26 cellular contexts compared by ENCODE assay signal in genomic region chr5:54772232-54773168, GRCh38.
A peak's percentile ranks its signal among the peaks of the same experiment; 100 is the strongest.
DNase-seq lines count a peak whose midpoint lies in the region; ATAC-seq and TF ChIP-seq lines count a peak whose summit lies in the region.
"Had no signal": no experiment of that assay in that cellular context is flagged by ENCODE, and none has a peak within 500 bp of the region (broad histone marks: within the 10 kb centered on the region; RNA-seq: fewer than 3 reads in every experiment).

No MANE protein-coding gene starts in this region.

- H3K27me3 ChIP-seq in PC-3 (ENCODE audit: low read length): no peaks in the 10 kb centered on the region
- H3K27me3 ChIP-seq in naive thymus-derived CD4-positive, alpha-beta T cell (ENCODE audit: control insufficient read depth in 2 of 2, insufficient read depth in 2 of 2, low read length in 2 of 2): no peaks in the 10 kb centered on the region
- H3K27me3 ChIP-seq: hepatocyte, tibial nerve had no signal

- POLR2A ChIA-PET in PC-3 (lab: Charles Lee; ENCODE audit: unreplicated experiment): no interaction called here
- POLR2A ChIA-PET in naive thymus-derived CD4-positive, alpha-beta T cell (lab: Charles Lee): interaction anchor here (2.1 kb wide), 1 partner anchor 11 kb away, joined by 11 read pairs; no protein-coding TSS in a partner anchor

- peak; percentile 39 for ATAC-seq in GM18858 (IDR thresholded peaks at IDR 0.05; ENCODE audit: unreplicated experiment)
- ATAC-seq in HG02870 (IDR thresholded peaks at IDR 0.05; ENCODE audit: unreplicated experiment): peak; percentile 66
- no peak for ATAC-seq in PC-3
- peak; percentile 66 for ATAC-seq in naive thymus-derived CD4-positive, alpha-beta T cell
- no peak for ATAC-seq in HG03439 (IDR thresholded peaks at IDR 0.05; ENCODE audit: unreplicated experiment)
- no peak for ATAC-seq in HG03354 (IDR thresholded peaks at IDR 0.05; ENCODE audit: poor library complexity, severe bottlenecking, unreplicated experiment)
- no peak for ATAC-seq in HG03159 (IDR thresholded peaks at IDR 0.05; ENCODE audit: unreplicated experiment)
- ATAC-seq: activated CD8-positive, alpha-beta T cell treated with anti-CD3 and anti-CD28 coated beads for 36 hours; Panc1 had no signal

- peaks cover 0 to 9% (median 0%) of the 10 kb centered on the region in 7 donors for H3K4me1 Mint-ChIP-seq in naive thymus-derived CD4-positive, alpha-beta T cell

- no peak overlapping the region for H3K9ac ChIP-seq in PC-3 (ENCODE audit: low read length)

- no peaks in the 10 kb centered on the region for H3F3A ChIP-seq in PC-3 (ENCODE audit: low read length, unreplicated experiment)

- CTCF ChIA-PET in PC-3 (lab: Charles Lee): no interaction called here
- CTCF ChIA-PET in naive thymus-derived CD4-positive, alpha-beta T cell (lab: Charles Lee): no interaction called here

- no peaks in the 10 kb centered on the region for H3K36me3 ChIP-seq in PC-3 (ENCODE audit: low read depth, low read length)
- H3K36me3 ChIP-seq in naive thymus-derived CD4-positive, alpha-beta T cell (ENCODE audit: control insufficient read depth in 2 of 3, insufficient read depth in 3 of 3, low read length in 3 of 3): no peaks in the 10 kb centered on the region
- H3K36me3 ChIP-seq: left ventricle myocardium inferior, tibial nerve had no signal

- TF ChIP-seq CTCF in PC-3 (conservative IDR thresholded peaks at IDR 0.05; ENCODE audit: low read depth, low read length): no peak

- no peak overlapping the region for H3K27ac Mint-ChIP-seq in naive thymus-derived CD4-positive, alpha-beta T cell
- H3K27ac Mint-ChIP-seq: activated CD8-positive, alpha-beta T cell treated with anti-CD3 and anti-CD28 coated beads for 36 hours; stimulated activated naive CD8-positive, alpha-beta T cell treated with anti-CD3 and anti-CD28 coated beads, Interleukin-15, Interleukin-2, amounts not matched to agents 100 ng/mL and 50 ng/mL, for 24 hours; T-helper 2 cell treated with Interferon-gamma antibody and Interleukin-4, amounts not matched to agents 5 μg/mL and 100 μg/mL, for 36 hours had no signal

- no peak overlapping the region for H3K4me3 Mint-ChIP-seq in naive thymus-derived CD4-positive, alpha-beta T cell
- H3K4me3 Mint-ChIP-seq: activated CD8-positive, alpha-beta T cell treated with anti-CD3 and anti-CD28 coated beads for 36 hours; stimulated activated naive CD8-positive, alpha-beta T cell treated with anti-CD3 and anti-CD28 coated beads, Interleukin-15, Interleukin-2, amounts not matched to agents 100 ng/mL and 50 ng/mL, for 24 hours; T-helper 2 cell treated with Interferon-gamma antibody and Interleukin-4, amounts not matched to agents 5 μg/mL and 100 μg/mL, for 36 hours had no signal

- peaks cover 0 to 6% (median 0%) of the 10 kb centered on the region in 5 donors for H3K36me3 Mint-ChIP-seq in naive thymus-derived CD4-positive, alpha-beta T cell

- DNase-seq in PC-3 (peak; percentile 3), NCI-H1092 (lab: John Stamatoyannopoulos, UW) (no peak)
- DNase-seq in naive thymus-derived CD4-positive, alpha-beta T cell: no peak
- DNase-seq: activated CD8-positive, alpha-beta T cell treated with anti-CD3 and anti-CD28 coated beads for 36 hours; activated naive CD4-positive, alpha-beta T cell; activated T-cell treated with anti-CD3 and anti-CD28 coated beads, Interleukin-2, amount 50 U/mL, for 1 hour; amygdala; central memory CD4-positive, alpha-beta T cell; DMS79; erythroblast; foreskin melanocyte; left ventricle myocardium inferior; NCI-H748 treated with DMSO at 0.1 percent for 48 hours; stimulated activated CD4-positive, alpha-beta T cell treated with anti-CD3 and anti-CD28 coated beads, Interleukin-2, amount 100 ng/mL, for 48 hours had no signal

- no peak overlapping the region for H3K4me3 ChIP-seq in PC-3 (ENCODE audit: low read length)
- H3K4me3 ChIP-seq in naive thymus-derived CD4-positive, alpha-beta T cell (ENCODE audit: low read length): no peak overlapping the region
- H3K4me3 ChIP-seq: hepatocyte, left ventricle myocardium inferior, SK-N-MC, smooth muscle cell, tibial nerve had no signal

- intact Hi-C loops in PC-3 (cut with micrococcal nuclease): no loop called here
- intact Hi-C loops in naive thymus-derived CD4-positive, alpha-beta T cell (cut with micrococcal nuclease): no loop called here

- no peaks in the 10 kb centered on the region for H3K9me3 ChIP-seq in PC-3 (ENCODE audit: low read length)
- H3K9me3 ChIP-seq in naive thymus-derived CD4-positive, alpha-beta T cell (ENCODE audit: control insufficient read depth in 2 of 3, low read length in 3 of 3): no peaks in the 10 kb centered on the region
- H3K9me3 ChIP-seq: left ventricle myocardium inferior, tibial nerve had no signal

- H3K9me2 ChIP-seq in PC-3 (replicated peaks; ENCODE audit: low read length): no peaks in the 10 kb centered on the region

- peaks cover 0 to 52% (median 16%) of the 10 kb centered on the region in 5 donors for H3K27me3 Mint-ChIP-seq in naive thymus-derived CD4-positive, alpha-beta T cell

- no peaks in the 10 kb centered on the region for H3K79me2 ChIP-seq in PC-3 (ENCODE audit: low read length)
- H3K79me2 ChIP-seq: hepatocyte had no signal

- H3K4me2 ChIP-seq in PC-3 (ENCODE audit: low read length): no peak overlapping the region
- H3K4me2 ChIP-seq: hepatocyte, smooth muscle cell had no signal

- no TSS peak for BruUV-seq in PC-3 (replicated peaks; lab: Mats Ljungman, UMichigan)

- no peak overlapping the region for H2AFZ ChIP-seq in PC-3 (ENCODE audit: low read length)
- H2AFZ ChIP-seq: hepatocyte had no signal

- no peaks in the 10 kb centered on the region for H3K4me1 ChIP-seq in PC-3 (ENCODE audit: insufficient read depth, low read length)
- no peaks in the 10 kb centered on the region for H3K4me1 ChIP-seq in naive thymus-derived CD4-positive, alpha-beta T cell (ENCODE audit: control insufficient read depth in 2 of 2, insufficient read depth in 2 of 2, low read length in 2 of 2)
- H3K4me1 ChIP-seq: left ventricle myocardium inferior had no signal

- no peaks in the 10 kb centered on the region for H4K20me1 ChIP-seq in PC-3 (ENCODE audit: low read length)

- peaks cover 0 to 7% (median 0%) of the 10 kb centered on the region in 11 donors for H3K9me3 Mint-ChIP-seq in naive thymus-derived CD4-positive, alpha-beta T cell
- H3K9me3 Mint-ChIP-seq: activated CD8-positive, alpha-beta T cell treated with anti-CD3 and anti-CD28 coated beads for 36 hours; stimulated activated naive CD8-positive, alpha-beta T cell treated with anti-CD3 and anti-CD28 coated beads, Interleukin-15, Interleukin-2, amounts not matched to agents 100 ng/mL and 50 ng/mL, for 24 hours; T-helper 2 cell treated with Interferon-gamma antibody and Interleukin-4, amounts not matched to agents 5 μg/mL and 100 μg/mL, for 36 hours had no signal

- no peak overlapping the region for H3K27ac ChIP-seq in PC-3 (ENCODE audit: low read length)
- no peak overlapping the region for H3K27ac ChIP-seq in naive thymus-derived CD4-positive, alpha-beta T cell (ENCODE audit: low read depth, low read length)
- H3K27ac ChIP-seq: hepatocyte, left ventricle myocardium inferior, SK-N-MC, tibial nerve had no signal

Comparison
In these comparisons a context has a peak if more than half of its experiments do, and no peak if none do; other contexts are left out.
1. ATAC-seq: peak in GM18858 (single experiment), HG02870 (single experiment) and naive thymus-derived CD4-positive, alpha-beta T cell (single experiment); none in PC-3 (single experiment), HG03439 (single experiment), HG03354 (single experiment) and HG03159 (single experiment).